In genomic region chr18:5630057-5630765, GRCh38 we compare ENCODE assay signal across 8 cellular contexts.
DNase-seq lines count a peak whose midpoint lies in the region; ATAC-seq and TF ChIP-seq lines count a peak whose summit lies in the region.

No MANE protein-coding gene starts in this region.

- H3K4me3 Mint-ChIP-seq in Caco-2 (ENCODE audit: unreplicated experiment) = peak overlapping the region; percentile 84
- peak overlapping the region; percentile 53 for H3K4me3 Mint-ChIP-seq in activated CD4-positive, alpha-beta memory T cell treated with anti-CD3 and anti-CD28 coated beads, Interleukin-2, amount 10 ng/mL, durations not matched to agents 7 days and 5 days

- POLR2A ChIA-PET in Caco-2 (lab: Charles Lee) = no interaction called here
- POLR2A ChIA-PET in activated CD4-positive, alpha-beta memory T cell treated with anti-CD3 and anti-CD28 coated beads, Interleukin-2, amount 10 ng/mL, durations not matched to agents 7 days and 5 days (lab: Charles Lee) = no interaction called here

- H3K4me1 ChIP-seq in Caco-2 (peaks cover 20% of the 10 kb centered on the region), muscle layer of duodenum (ENCODE audit: control insufficient read depth in 1 of 2, insufficient read depth in 2 of 2, low read length in 2 of 2) (peaks cover 3 to 15% of the 10 kb centered on the region in 2 donors), thyroid gland (peaks cover 5 to 16% of the 10 kb centered on the region in 2 donors)

- TF ChIP-seq CTCF in Caco-2 (IDR thresholded peaks at IDR 0.05; ENCODE audit: insufficient read depth in 1 of 2, low read depth in 1 of 2, low read length in 1 of 2, severe bottlenecking in 1 of 2, unreplicated experiment in 1 of 2) = no peak
- no peak for TF ChIP-seq CTCF in fibroblast of pulmonary artery (IDR thresholded peaks at IDR 0.05; ENCODE audit: low read length, missing control alignments)
- no peak for TF ChIP-seq CTCF in thyroid gland (IDR thresholded peaks at IDR 0.05)

- BruUV-seq in Caco-2 (replicated peaks; lab: Mats Ljungman, UMichigan) = no TSS peak

- peak in 1 of 2 donors; percentile 82 for TF ChIP-seq POLR2A in thyroid gland (IDR thresholded peaks at IDR 0.05)

- no peaks in the 10 kb centered on the region for H3K4me1 Mint-ChIP-seq in Caco-2 (ENCODE audit: low read depth, unreplicated experiment)
- peaks cover 6% of the 10 kb centered on the region for H3K4me1 Mint-ChIP-seq in activated CD4-positive, alpha-beta memory T cell treated with anti-CD3 and anti-CD28 coated beads, Interleukin-2, amount 10 ng/mL, durations not matched to agents 7 days and 5 days

- H3K9me3 ChIP-seq in Caco-2 = no peaks in the 10 kb centered on the region
- H3K9me3 ChIP-seq in muscle layer of duodenum (ENCODE audit: control insufficient read depth in 1 of 2, low read length in 2 of 2) = no peaks in the 10 kb centered on the region
- H3K9me3 ChIP-seq in thyroid gland = no peaks in the 10 kb centered on the region

- peaks cover 1% of the 10 kb centered on the region for H3K27me3 ChIP-seq in Caco-2 (replicated peaks; ENCODE audit: control insufficient read depth, insufficient read depth, low read length)
- no peaks in the 10 kb centered on the region for H3K27me3 ChIP-seq in muscle layer of duodenum (ENCODE audit: low read depth, low read length)
- H3K27me3 ChIP-seq in thyroid gland = no peaks in the 10 kb centered on the region

- no peaks in the 10 kb centered on the region for H3K36me3 ChIP-seq in Caco-2 (ENCODE audit: control insufficient read depth, insufficient read depth, low read length)
- H3K36me3 ChIP-seq in muscle layer of duodenum (ENCODE audit: control insufficient read depth in 1 of 2, insufficient read depth in 2 of 2, low read length in 2 of 2) = no peaks in the 10 kb centered on the region
- H3K36me3 ChIP-seq in thyroid gland = no peaks in the 10 kb centered on the region

- DNase-seq in Caco-2 (peak; percentile 73 to 78), M059J (ENCODE audit: low read depth) (peak; percentile 36), fibroblast of pulmonary artery (ENCODE audit: low read depth) (peak; percentile 55), thyroid gland (peak; percentile 74 to 81), H4 (ENCODE audit: low spot score) (no peak)
- peak; percentile 29 for DNase-seq in activated CD4-positive, alpha-beta memory T cell treated with anti-CD3 and anti-CD28 coated beads, Interleukin-2, amount 10 ng/mL, durations not matched to agents 7 days and 5 days

- WGBS in thyroid gland, 2 donors = 2 to 3% methylated on average over 6 to 29 of the region's 72 CpGs

- intact Hi-C loops in Caco-2 (cut with micrococcal nuclease; ENCODE audit: unreplicated experiment) = no loop called here
- intact Hi-C loops in thyroid gland (cut with DNase I) = no loop called here

- H3K27ac ChIP-seq in muscle layer of duodenum (ENCODE audit: low read length) (peak overlapping the region; percentile 41), thyroid gland (peak overlapping the region in 2 of 3 donors; percentile 10 to 27)

- H3K4me3 ChIP-seq in Caco-2 (ENCODE audit: low read depth, low read length) (peak overlapping the region; percentile 38), fibroblast of pulmonary artery (replicated peaks; ENCODE audit: low read depth, low read length) (peak overlapping the region; percentile 56), muscle layer of duodenum (ENCODE audit: low read depth in 1 of 2, low read length in 2 of 2) (peak overlapping the region; percentile 52 to 76), thyroid gland (replicated peaks in 1 of 3) (peak overlapping the region in 2 of 3 donors; percentile 49 to 57)

- H3K27me3 Mint-ChIP-seq in Caco-2 (ENCODE audit: insufficient read depth, unreplicated experiment) = peaks cover 14% of the 10 kb centered on the region
- peaks cover 34% of the 10 kb centered on the region for H3K27me3 Mint-ChIP-seq in activated CD4-positive, alpha-beta memory T cell treated with anti-CD3 and anti-CD28 coated beads, Interleukin-2, amount 10 ng/mL, durations not matched to agents 7 days and 5 days

- no peak overlapping the region for H3K27ac Mint-ChIP-seq in Caco-2 (ENCODE audit: unreplicated experiment)
- H3K27ac Mint-ChIP-seq in activated CD4-positive, alpha-beta memory T cell treated with anti-CD3 and anti-CD28 coated beads, Interleukin-2, amount 10 ng/mL, durations not matched to agents 7 days and 5 days = no peak overlapping the region

- peaks cover 4% of the 10 kb centered on the region for H3K36me3 Mint-ChIP-seq in Caco-2 (ENCODE audit: insufficient read depth, unreplicated experiment)
- no peaks in the 10 kb centered on the region for H3K36me3 Mint-ChIP-seq in activated CD4-positive, alpha-beta memory T cell treated with anti-CD3 and anti-CD28 coated beads, Interleukin-2, amount 10 ng/mL, durations not matched to agents 7 days and 5 days (ENCODE audit: low read depth)

- H3K9me3 Mint-ChIP-seq in Caco-2 (ENCODE audit: unreplicated experiment) = no peaks in the 10 kb centered on the region
- no peaks in the 10 kb centered on the region for H3K9me3 Mint-ChIP-seq in activated CD4-positive, alpha-beta memory T cell treated with anti-CD3 and anti-CD28 coated beads, Interleukin-2, amount 10 ng/mL, durations not matched to agents 7 days and 5 days

- ATAC-seq in GM19467 (IDR thresholded peaks at IDR 0.05; ENCODE audit: unreplicated experiment) = peak; percentile 83

- CTCF ChIA-PET in Caco-2 (lab: Charles Lee) = no interaction called here
- CTCF ChIA-PET in activated CD4-positive, alpha-beta memory T cell treated with anti-CD3 and anti-CD28 coated beads, Interleukin-2, amount 10 ng/mL, durations not matched to agents 7 days and 5 days (lab: Charles Lee) = no interaction called here
